ENCODE assay signal across 14 cellular contexts in genomic region chr18:7601249-7601620, GRCh38. TPM values are rescaled to one million over a fixed set of nuclear protein-coding genes. Genes with fewer than 3 reads are reported as not detected.
DNase-seq lines count a peak whose midpoint lies in the region; ATAC-seq and TF ChIP-seq lines count a peak whose summit lies in the region.
"Had no signal": no experiment of that assay in that cellular context is flagged by ENCODE, and none has a peak within 500 bp of the region (broad histone marks: within the 10 kb centered on the region; RNA-seq: fewer than 3 reads in every experiment).

No MANE protein-coding gene starts in this region.

- DNase-seq in HFFc6 (peak; percentile 56), T1000 (lab: John Stamatoyannopoulos, UW) (peak; percentile 23), fibroblast of pulmonary artery (ENCODE audit: low read depth) (peak; percentile 57)
- DNase-seq in activated naive CD4-positive, alpha-beta T cell treated with anti-CD3 and anti-CD28 coated beads, Interleukin-2, amount 10 ng/mL, durations not matched to agents 7 days and 5 days, result no peak
- no peak for DNase-seq in activated naive CD4-positive, alpha-beta T cell treated with anti-CD3 and anti-CD28 coated beads, Interleukin-2, amount 50 U/mL, for 16 hours
- DNase-seq: activated CD4-positive, alpha-beta T cell treated with anti-CD3 and anti-CD28 coated beads for 1 hour; NCI-H1105 treated with DMSO at 0.1 percent for 48 hours; NCI-H526 treated with DMSO at 0.1 percent for 48 hours; stimulated activated CD4-positive, alpha-beta T cell treated with anti-CD3 and anti-CD28 coated beads, Interleukin-4, amount 100 ng/mL, for 1 hour; stomach had no signal

- peak overlapping the region; percentile 2; the same call in 1 of the 2 replicates for H3K4me3 Mint-ChIP-seq in HFFc6
- no peak overlapping the region for H3K4me3 Mint-ChIP-seq in activated naive CD4-positive, alpha-beta T cell treated with anti-CD3 and anti-CD28 coated beads, Interleukin-2, amount 10 ng/mL, durations not matched to agents 7 days and 5 days
- H3K4me3 Mint-ChIP-seq: central memory CD8-positive, alpha-beta T cell had no signal

- peaks cover 19% of the 10 kb centered on the region for H3K4me1 ChIP-seq in skeletal muscle satellite cell (ENCODE audit: control insufficient read depth, insufficient read depth, low read length)
- H3K4me1 ChIP-seq: SJCRH30 had no signal

- H3K36me3 ChIP-seq in skeletal muscle satellite cell (ENCODE audit: insufficient read depth, low read length), result no peaks in the 10 kb centered on the region
- H3K36me3 ChIP-seq: SJCRH30, stomach had no signal

- H3K4me1 Mint-ChIP-seq in HFFc6 (ENCODE audit: low read depth), result peaks cover 51% of the 10 kb centered on the region
- H3K4me1 Mint-ChIP-seq in activated naive CD4-positive, alpha-beta T cell treated with anti-CD3 and anti-CD28 coated beads, Interleukin-2, amount 10 ng/mL, durations not matched to agents 7 days and 5 days, result no peaks in the 10 kb centered on the region
- H3K4me1 Mint-ChIP-seq: central memory CD8-positive, alpha-beta T cell had no signal

- ATAC-seq in GM18505 (IDR thresholded peaks at IDR 0.05; ENCODE audit: unreplicated experiment), result no peak

- no peaks in the 10 kb centered on the region for H3K9me3 Mint-ChIP-seq in HFFc6
- peaks cover 2% of the 10 kb centered on the region for H3K9me3 Mint-ChIP-seq in activated naive CD4-positive, alpha-beta T cell treated with anti-CD3 and anti-CD28 coated beads, Interleukin-2, amount 10 ng/mL, durations not matched to agents 7 days and 5 days
- H3K9me3 Mint-ChIP-seq: central memory CD8-positive, alpha-beta T cell had no signal

- no peak overlapping the region for H3K4me3 ChIP-seq in fibroblast of pulmonary artery (replicated peaks; ENCODE audit: low read depth, low read length)
- H3K4me3 ChIP-seq in skeletal muscle satellite cell (ENCODE audit: low read length), result no peak overlapping the region
- H3K4me3 ChIP-seq: SJCRH30, stomach had no signal

- H3K27me3 Mint-ChIP-seq in HFFc6 (ENCODE audit: insufficient read depth), result no peaks in the 10 kb centered on the region; the same call in 1 of the 2 replicates
- no peaks in the 10 kb centered on the region for H3K27me3 Mint-ChIP-seq in activated naive CD4-positive, alpha-beta T cell treated with anti-CD3 and anti-CD28 coated beads, Interleukin-2, amount 10 ng/mL, durations not matched to agents 7 days and 5 days
- H3K27me3 Mint-ChIP-seq: central memory CD8-positive, alpha-beta T cell had no signal

- peaks cover 10% of the 10 kb centered on the region for H3K36me3 Mint-ChIP-seq in HFFc6 (ENCODE audit: low read depth)
- no peaks in the 10 kb centered on the region for H3K36me3 Mint-ChIP-seq in activated naive CD4-positive, alpha-beta T cell treated with anti-CD3 and anti-CD28 coated beads, Interleukin-2, amount 10 ng/mL, durations not matched to agents 7 days and 5 days

- H3K27ac Mint-ChIP-seq in HFFc6, result no peak overlapping the region
- no peak overlapping the region for H3K27ac Mint-ChIP-seq in activated naive CD4-positive, alpha-beta T cell treated with anti-CD3 and anti-CD28 coated beads, Interleukin-2, amount 10 ng/mL, durations not matched to agents 7 days and 5 days

- no peak overlapping the region for H3K9ac ChIP-seq in skeletal muscle satellite cell (ENCODE audit: low read depth, low read length)

- no peak for TF ChIP-seq CTCF in HFFc6 (IDR thresholded peaks at IDR 0.05)
- TF ChIP-seq CTCF in fibroblast of pulmonary artery (IDR thresholded peaks at IDR 0.05; ENCODE audit: low read length, missing control alignments), result peak; percentile 29

- no peaks in the 10 kb centered on the region for H3K9me3 ChIP-seq in skeletal muscle satellite cell (replicated peaks; ENCODE audit: low read length)
- H3K9me3 ChIP-seq: SJCRH30, stomach had no signal

- CTCF ChIA-PET in activated naive CD4-positive, alpha-beta T cell treated with anti-CD3 and anti-CD28 coated beads, Interleukin-2, amount 10 ng/mL, durations not matched to agents 7 days and 5 days (lab: Charles Lee), result no interaction called here

- TF ChIP-seq POLR2A in GM18505 (IDR thresholded peaks at IDR 0.05; ENCODE audit: borderline replicate concordance, extremely low read depth, insufficient read depth, insufficient read length), result no peak

- no peaks in the 10 kb centered on the region for H3K27me3 ChIP-seq in skeletal muscle satellite cell (ENCODE audit: control insufficient read depth, insufficient read depth, low read length)
- H3K27me3 ChIP-seq: SJCRH30, stomach had no signal

- H3K4me2 ChIP-seq in skeletal muscle satellite cell (ENCODE audit: low read length), result peak overlapping the region; percentile 23

RNA-seq across cellular contexts. Expression of gene PTPRM, which starts 34.1 kb away (rescaled TPM):
- total RNA-seq in HFFc6 (2021; fragmentation: NEBNext Ultra II Directional; extraction: Animal tissue kit (Norgen Biotek cat#: 25700)), result 10 to 100 TPM; 39.4 to 49.8 (median 43.8) TPM
- 43.2 and 49.2 TPM in 2 replicates for total RNA-seq in skeletal muscle satellite cell (2012; rRNA removed)

Comparison
In these comparisons a context has a peak if more than half of its experiments do, and no peak if none do; other contexts are left out.
1. DNase-seq: peak in HFFc6 (single experiment), T1000 (single experiment) and fibroblast of pulmonary artery (single experiment); none in activated naive CD4-positive, alpha-beta T cell treated with anti-CD3 and anti-CD28 coated beads, Interleukin-2, amount 10 ng/mL, durations not matched to agents 7 days and 5 days (single experiment) and activated naive CD4-positive, alpha-beta T cell treated with anti-CD3 and anti-CD28 coated beads, Interleukin-2, amount 50 U/mL, for 16 hours (single experiment).